9 cellular contexts compared by ENCODE assay signal in genomic region chr9:118189615-118190014, GRCh38.
"Had no signal": no experiment of that assay in that cellular context is flagged by ENCODE, and none has a peak within 500 bp of the region (broad histone marks: within the 10 kb centered on the region; RNA-seq: fewer than 3 reads in every experiment).

No MANE protein-coding gene starts in this region.

- H3K4me1 ChIP-seq: HAP-1 had no signal

- H3K4me2 ChIP-seq: GM23338 had no signal

- H2AFZ ChIP-seq: GM23248, GM23338 had no signal

- ATAC-seq: GM23338, HCT116 had no signal

- H3K9me3 ChIP-seq: HAP-1 had no signal

- H3K36me3 ChIP-seq: HAP-1 had no signal

- DNase-seq: GM23248, GOT3, H7, H9, HCEC 1CT, HFFc6 had no signal

- H3K9ac ChIP-seq: GM23248 had no signal

- H3K4me3 ChIP-seq: GM23248, GM23338, HAP-1 had no signal

- H3K27ac ChIP-seq: GM23248 had no signal
